Comparison of ENCODE assay signal across 19 cellular contexts in genomic region chr2:141611981-141612380, GRCh38.
DNase-seq lines count a peak whose midpoint lies in the region; ATAC-seq and TF ChIP-seq lines count a peak whose summit lies in the region.
"Had no signal": no experiment of that assay in that cellular context is flagged by ENCODE, and none has a peak within 500 bp of the region (broad histone marks: within the 10 kb centered on the region; RNA-seq: fewer than 3 reads in every experiment).

No MANE protein-coding gene starts in this region.

- peak; percentile 41 for DNase-seq in A172 (ENCODE audit: low spot score)
- DNase-seq in HS-5 (ENCODE audit: low read depth), result peak; percentile 45
- DNase-seq in amniotic epithelial cell (ENCODE audit: low read depth), result peak; percentile 38
- peak; percentile 26 to 64 for DNase-seq in foreskin keratinocyte
- DNase-seq in activated effector memory CD4-positive, alpha-beta T cell treated with anti-CD3 and anti-CD28 coated beads, Interleukin-2, amount 50 U/mL, for 16 hours, result no peak
- no peak for DNase-seq in activated T-cell treated with anti-CD3 and anti-CD28 coated beads for 4 hours
- DNase-seq in mucosa of gallbladder (ENCODE audit: low spot score), result no peak
- DNase-seq: 8988T; activated CD8-positive, alpha-beta memory T cell treated with anti-CD3 and anti-CD28 coated beads, Interleukin-2, amount 10 ng/mL, durations not matched to agents 7 days and 5 days; CD4-positive, CD25-positive, alpha-beta regulatory T cell; central memory CD4-positive, alpha-beta T cell; islet precursor cell; NCI-H2081 treated with DMSO at 0.1 percent for 48 hours; nucleus accumbens; right lobe of liver; stimulated activated CD4-positive, alpha-beta T cell treated with anti-CD3 and anti-CD28 coated beads, Interleukin-4, amount 100 ng/mL, for 4 hours; T-helper 1 cell; tibial artery had no signal

- no peak for TF ChIP-seq CTCF in foreskin keratinocyte (conservative IDR thresholded peaks at IDR 0.05)

- ATAC-seq in foreskin keratinocyte (peak; percentile 88), GM19328 (IDR thresholded peaks at IDR 0.05; ENCODE audit: unreplicated experiment) (no peak)
- ATAC-seq: activated CD8-positive, alpha-beta memory T cell treated with anti-CD3 and anti-CD28 coated beads, Interleukin-2, amount 10 ng/mL, durations not matched to agents 7 days and 5 days had no signal

- H3K4me1 ChIP-seq in foreskin keratinocyte, result peaks cover 14% of the 10 kb centered on the region
- H3K4me1 ChIP-seq: tibial artery had no signal

- no peaks in the 10 kb centered on the region for H3K27me3 ChIP-seq in foreskin keratinocyte
- H3K27me3 ChIP-seq: right lobe of liver, tibial artery had no signal

- peak overlapping the region; percentile 43 for H3K27ac ChIP-seq in foreskin keratinocyte
- H3K27ac ChIP-seq: right lobe of liver, tibial artery had no signal

Comparison
In these comparisons a context has a peak if more than half of its experiments do, and no peak if none do; other contexts are left out.
1. DNase-seq: peak in A172 (single experiment), HS-5 (single experiment), amniotic epithelial cell (single experiment) and foreskin keratinocyte (2 of 2); none in activated effector memory CD4-positive, alpha-beta T cell treated with anti-CD3 and anti-CD28 coated beads, Interleukin-2, amount 50 U/mL, for 16 hours (single experiment), activated T-cell treated with anti-CD3 and anti-CD28 coated beads for 4 hours (single experiment) and mucosa of gallbladder (single experiment).